Comparison of ENCODE assay signal across 8 cellular contexts in genomic region chr6:29752451-29753308, GRCh38. TPM values are rescaled to one million over a fixed set of nuclear protein-coding genes. Genes with fewer than 3 reads are reported as not detected.
A peak's percentile ranks its signal among the peaks of the same experiment; 100 is the strongest.
DNase-seq lines count a peak whose midpoint lies in the region; ATAC-seq, FAIRE-seq and TF ChIP-seq lines count a peak whose summit lies in the region.

No MANE protein-coding gene starts in this region.

- H3K36me3 ChIP-seq in BLaER1 treated with 17β-estradiol and CSF1 and Interleukin-3, amounts not matched to agents 10 nM and 100 nM: no peaks in the 10 kb centered on the region
- H3K36me3 ChIP-seq in endodermal cell (ENCODE audit: control insufficient read depth, insufficient read depth, low read length): no peaks in the 10 kb centered on the region

- peak; percentile 97 for TF ChIP-seq CTCF in endodermal cell (conservative IDR thresholded peaks at IDR 0.05)

- H3K27ac ChIP-seq in BLaER1 treated with 17β-estradiol and CSF1 and Interleukin-3, amounts not matched to agents 10 nM and 100 nM: peak overlapping the region; percentile 62 to 91 (median 84)
- no peak overlapping the region for H3K27ac ChIP-seq in endodermal cell (ENCODE audit: low read depth, low read length)

- peaks cover 0 to 5% (median 2%) of the 10 kb centered on the region in 11 experiments; a peak in 6 of 22 replicates for H4K20me1 ChIP-seq in BLaER1 treated with 17β-estradiol and CSF1 and Interleukin-3, amounts not matched to agents 10 nM and 100 nM

- H3K4me3 Mint-ChIP-seq in endodermal cell: peak overlapping the region; percentile 73

- no peaks in the 10 kb centered on the region for H3K9me3 ChIP-seq in BLaER1 treated with 17β-estradiol and CSF1 and Interleukin-3, amounts not matched to agents 10 nM and 100 nM (replicated peaks in 1 of 11)
- H3K9me3 ChIP-seq in endodermal cell (ENCODE audit: control insufficient read depth, low read length): no peaks in the 10 kb centered on the region

- H3K27me3 Mint-ChIP-seq in endodermal cell (ENCODE audit: insufficient read depth): peaks cover 70% of the 10 kb centered on the region

- peaks cover 22 to 35% (median 27%) of the 10 kb centered on the region in 10 experiments for H3K4me1 ChIP-seq in BLaER1 treated with 17β-estradiol and CSF1 and Interleukin-3, amounts not matched to agents 10 nM and 100 nM
- H3K4me1 ChIP-seq in endodermal cell (ENCODE audit: control insufficient read depth, insufficient read depth, low read length): no peaks in the 10 kb centered on the region

- H3K4me2 ChIP-seq in BLaER1 treated with 17β-estradiol and CSF1 and Interleukin-3, amounts not matched to agents 10 nM and 100 nM: peak overlapping the region; percentile 72 to 91 (median 87)

- DNase-seq in GM19239 (ENCODE audit: insufficient read length, low spot score) (peak; percentile 70), NOMO-1 (lab: John Stamatoyannopoulos, UW; ENCODE audit: unreplicated experiment in 2 of 2) (peak; percentile 73 to 78), endodermal cell (peak; percentile 97), mesenteric fat pad (ENCODE audit: low spot score) (peak; percentile 97)
- peak; percentile 31 for DNase-seq in activated CD8-positive, alpha-beta memory T cell treated with anti-CD3 and anti-CD28 coated beads, Interleukin-2, amount 50 U/mL, for 1 hour (ENCODE audit: extremely low read depth)
- DNase-seq in stimulated activated CD8-positive, alpha-beta memory T cell treated with anti-CD3 and anti-CD28 coated beads, Interleukin-15, amount 100 ng/mL, for 1 hour (ENCODE audit: low read depth): peak; percentile 67

- no peaks in the 10 kb centered on the region for H3K36me3 Mint-ChIP-seq in endodermal cell (ENCODE audit: low read depth)

- H3K4me1 Mint-ChIP-seq in endodermal cell: peaks cover 19% of the 10 kb centered on the region

- no peaks in the 10 kb centered on the region for H3K9me3 Mint-ChIP-seq in endodermal cell

- peaks cover 0 to 11% (median 9%) of the 10 kb centered on the region in 11 experiments; a peak in 15 of 22 replicates for H3K27me3 ChIP-seq in BLaER1 treated with 17β-estradiol and CSF1 and Interleukin-3, amounts not matched to agents 10 nM and 100 nM
- H3K27me3 ChIP-seq in endodermal cell (ENCODE audit: control insufficient read depth, insufficient read depth, low read length, poor library complexity, severe bottlenecking): peaks cover 59% of the 10 kb centered on the region

- peak; percentile 58 for ATAC-seq in HG03442 (IDR thresholded peaks at IDR 0.05; ENCODE audit: unreplicated experiment)

- peak; percentile 87 for FAIRE-seq in GM19239 (lab: Jason Lieb, UNC)

- 0 to 1% methylated on average over 21 to 64 of the region's 64 CpGs for WGBS in endodermal cell (ENCODE audit: insufficient coverage in 1 of 2, insufficient read length in 1 of 2), 2 experiments

- peak overlapping the region; percentile 80 to 89 (median 87) for H3K9ac ChIP-seq in BLaER1 treated with 17β-estradiol and CSF1 and Interleukin-3, amounts not matched to agents 10 nM and 100 nM
- peak overlapping the region; percentile 32 for H3K9ac ChIP-seq in endodermal cell (ENCODE audit: extremely low read depth, low read length, poor library complexity, severe bottlenecking)

- peak overlapping the region; percentile 60 to 94 (median 82) for H3K4me3 ChIP-seq in BLaER1 treated with 17β-estradiol and CSF1 and Interleukin-3, amounts not matched to agents 10 nM and 100 nM
- peak overlapping the region; percentile 82 for H3K4me3 ChIP-seq in endodermal cell (ENCODE audit: low read length)

- peak overlapping the region; percentile 71 for H3K27ac Mint-ChIP-seq in endodermal cell

RNA-seq across cellular contexts. Expression of gene HLA-F, which starts 29.4 kb away (rescaled TPM):
- total RNA-seq in endodermal cell (1 to 10 TPM in 1 of 2 donors, under 1 TPM in 1; 0.48 to 3.9 TPM), mesenteric fat pad (66.5 TPM)
- 2.4 TPM for polyA plus RNA-seq in endodermal cell (2013, experiment 1 of 2)
- 2.7 TPM for polyA plus RNA-seq in endodermal cell (2013, experiment 2 of 2)

Comparison
In these comparisons a context has a peak if more than half of its experiments do, and no peak if none do; other contexts are left out.
1. DNase-seq: peak in every context shown above with its lines; median percentile 97 in endodermal cell; 97 in mesenteric fat pad; 76 in NOMO-1; 70 in GM19239; 67 in stimulated activated CD8-positive, alpha-beta memory T cell treated with anti-CD3 and anti-CD28 coated beads, Interleukin-15, amount 100 ng/mL, for 1 hour; 31 in activated CD8-positive, alpha-beta memory T cell treated with anti-CD3 and anti-CD28 coated beads, Interleukin-2, amount 50 U/mL, for 1 hour.
2. RNA of gene HLA-F, which starts 29.4 kb away (total RNA-seq): 66.5 TPM in mesenteric fat pad (single experiment); 0.48 to 3.9 TPM in endodermal cell; every median in the first group is over 10 times any median in the second.